ENCODE assay signal across 12 cellular contexts in genomic region chr7:122303971-122304603, GRCh38. TPM values are rescaled to one million over a fixed set of nuclear protein-coding genes. Genes with fewer than 3 reads are reported as not detected.
DNase-seq lines count a peak whose midpoint lies in the region; ATAC-seq, FAIRE-seq and TF ChIP-seq lines count a peak whose summit lies in the region.
"Had no signal": no experiment of that assay in that cellular context is flagged by ENCODE, and none has a peak within 500 bp of the region (broad histone marks: within the 10 kb centered on the region; RNA-seq: fewer than 3 reads in every experiment).

No MANE protein-coding gene starts in this region.

- H3K27ac ChIP-seq in astrocyte (ENCODE audit: low read depth, low read length) (no peak overlapping the region), lower lobe of right lung (no peak overlapping the region), upper lobe of left lung (no peak overlapping the region)
- H3K27ac ChIP-seq: testis had no signal

- no peaks in the 10 kb centered on the region for H3K36me3 ChIP-seq in astrocyte (ENCODE audit: insufficient read depth, low read length)
- no peaks in the 10 kb centered on the region for H3K36me3 ChIP-seq in lower lobe of right lung
- no peaks in the 10 kb centered on the region for H3K36me3 ChIP-seq in upper lobe of left lung

- no peak for ATAC-seq in activated naive CD8-positive, alpha-beta T cell treated with anti-CD3 and anti-CD28 coated beads, Interleukin-2, amount 10 ng/mL, durations not matched to agents 7 days and 5 days (ENCODE audit: low read depth)
- no peak for ATAC-seq in activated naive CD8-positive, alpha-beta T cell treated with anti-CD3 and anti-CD28 coated beads, Interleukin-2, amount 50 U/mL, for 24 hours
- ATAC-seq in lower lobe of right lung (peak in 1 of 2 donors; percentile 50), upper lobe of left lung (ENCODE audit: low FRiP score in 2 of 2) (peak; percentile 6 to 39), GM18867 (IDR thresholded peaks at IDR 0.05; ENCODE audit: unreplicated experiment) (no peak)

- no peak overlapping the region for H3K4me3 Mint-ChIP-seq in activated naive CD8-positive, alpha-beta T cell treated with anti-CD3 and anti-CD28 coated beads, Interleukin-2, amount 10 ng/mL, durations not matched to agents 7 days and 5 days
- no peak overlapping the region for H3K4me3 Mint-ChIP-seq in activated naive CD8-positive, alpha-beta T cell treated with anti-CD3 and anti-CD28 coated beads, Interleukin-2, amount 50 U/mL, for 24 hours
- H3K4me3 Mint-ChIP-seq in astrocyte (ENCODE audit: unreplicated experiment) = peak overlapping the region; percentile 27

- peaks cover 87% of the 10 kb centered on the region for H3K27me3 Mint-ChIP-seq in activated naive CD8-positive, alpha-beta T cell treated with anti-CD3 and anti-CD28 coated beads, Interleukin-2, amount 10 ng/mL, durations not matched to agents 7 days and 5 days
- peaks cover 86% of the 10 kb centered on the region for H3K27me3 Mint-ChIP-seq in activated naive CD8-positive, alpha-beta T cell treated with anti-CD3 and anti-CD28 coated beads, Interleukin-2, amount 50 U/mL, for 24 hours
- H3K27me3 Mint-ChIP-seq in astrocyte (ENCODE audit: low read depth, unreplicated experiment) = peaks cover 87% of the 10 kb centered on the region

- TF ChIP-seq EP300 in upper lobe of left lung (IDR thresholded peaks at IDR 0.05) = no peak

- H3K9ac ChIP-seq in astrocyte (ENCODE audit: low read length) = no peak overlapping the region

- peaks cover 97% of the 10 kb centered on the region for H3K27me3 ChIP-seq in astrocyte (ENCODE audit: insufficient read depth, low read length)
- peaks cover 100% of the 10 kb centered on the region for H3K27me3 ChIP-seq in lower lobe of right lung (ENCODE audit: low read depth)
- H3K27me3 ChIP-seq in upper lobe of left lung = peaks cover 5 to 75% (median 40%) of the 10 kb centered on the region in 4 donors

- H3K4me1 ChIP-seq in astrocyte (ENCODE audit: insufficient read depth, low read length) (peaks cover 2% of the 10 kb centered on the region), lower lobe of right lung (peaks cover 33% of the 10 kb centered on the region), upper lobe of left lung (peaks cover 34 to 56% (median 40%) of the 10 kb centered on the region in 4 donors)

- H3K4me3 ChIP-seq in astrocyte (ENCODE audit: insufficient read depth, low read depth, low read length) (peak overlapping the region; percentile 20), lower lobe of right lung (no peak overlapping the region), upper lobe of left lung (peak overlapping the region in 1 of 4 donors; percentile 26)

- no peak for TF ChIP-seq POLR2A in upper lobe of left lung (IDR thresholded peaks at IDR 0.05)

- TF ChIP-seq CTCF in astrocyte (IDR thresholded peaks at IDR 0.05; ENCODE audit: insufficient read depth, low read depth, low read length) (no peak), lower lobe of right lung (IDR thresholded peaks at IDR 0.05) (no peak), upper lobe of left lung (IDR thresholded peaks at IDR 0.05) (no peak), GM20000 (IDR thresholded peaks at IDR 0.05; ENCODE audit: extremely low read depth, missing control alignments) (no peak)

- H3K9me3 ChIP-seq in astrocyte (ENCODE audit: insufficient read depth, low read depth, low read length) (no peaks in the 10 kb centered on the region), lower lobe of right lung (no peaks in the 10 kb centered on the region), upper lobe of left lung (peaks cover 0 to 2% (median 0%) of the 10 kb centered on the region in 4 donors)
- H3K9me3 ChIP-seq: testis had no signal

- H3K36me3 Mint-ChIP-seq in activated naive CD8-positive, alpha-beta T cell treated with anti-CD3 and anti-CD28 coated beads, Interleukin-2, amount 10 ng/mL, durations not matched to agents 7 days and 5 days = peaks cover 2% of the 10 kb centered on the region
- peaks cover 6% of the 10 kb centered on the region for H3K36me3 Mint-ChIP-seq in activated naive CD8-positive, alpha-beta T cell treated with anti-CD3 and anti-CD28 coated beads, Interleukin-2, amount 50 U/mL, for 24 hours (ENCODE audit: low read depth)
- H3K36me3 Mint-ChIP-seq in astrocyte (ENCODE audit: low read depth, unreplicated experiment) = no peaks in the 10 kb centered on the region
- H3K36me3 Mint-ChIP-seq: CD4-positive, alpha-beta memory T cell had no signal

- H3K79me2 ChIP-seq in astrocyte (ENCODE audit: insufficient read depth, low read length) = no peaks in the 10 kb centered on the region

- H3K4me2 ChIP-seq in astrocyte (ENCODE audit: low read length) = peak overlapping the region; percentile 70

- peak overlapping the region; percentile 38 for H2AFZ ChIP-seq in astrocyte (ENCODE audit: low read depth, low read length)

- POLR2A ChIA-PET in activated naive CD8-positive, alpha-beta T cell treated with anti-CD3 and anti-CD28 coated beads, Interleukin-2, amount 10 ng/mL, durations not matched to agents 7 days and 5 days (lab: Charles Lee) = no interaction called here

- 8 to 12% methylated on average over 28 to 46 of the region's 46 CpGs for WGBS in upper lobe of left lung, 2 donors

- H3K27ac Mint-ChIP-seq in activated naive CD8-positive, alpha-beta T cell treated with anti-CD3 and anti-CD28 coated beads, Interleukin-2, amount 10 ng/mL, durations not matched to agents 7 days and 5 days = peak overlapping the region; percentile 28
- no peak overlapping the region for H3K27ac Mint-ChIP-seq in activated naive CD8-positive, alpha-beta T cell treated with anti-CD3 and anti-CD28 coated beads, Interleukin-2, amount 50 U/mL, for 24 hours
- H3K27ac Mint-ChIP-seq in astrocyte (ENCODE audit: unreplicated experiment) = no peak overlapping the region
- H3K27ac Mint-ChIP-seq: CD4-positive, alpha-beta memory T cell had no signal

- peaks cover 13% of the 10 kb centered on the region for H4K20me1 ChIP-seq in astrocyte (ENCODE audit: insufficient read depth, low read length)

- peaks cover 2% of the 10 kb centered on the region for H3K9me3 Mint-ChIP-seq in activated naive CD8-positive, alpha-beta T cell treated with anti-CD3 and anti-CD28 coated beads, Interleukin-2, amount 10 ng/mL, durations not matched to agents 7 days and 5 days
- H3K9me3 Mint-ChIP-seq in activated naive CD8-positive, alpha-beta T cell treated with anti-CD3 and anti-CD28 coated beads, Interleukin-2, amount 50 U/mL, for 24 hours = peaks cover 5% of the 10 kb centered on the region
- H3K9me3 Mint-ChIP-seq in astrocyte (ENCODE audit: unreplicated experiment) = peaks cover 3% of the 10 kb centered on the region

- H3K4me1 Mint-ChIP-seq in activated naive CD8-positive, alpha-beta T cell treated with anti-CD3 and anti-CD28 coated beads, Interleukin-2, amount 10 ng/mL, durations not matched to agents 7 days and 5 days = no peaks in the 10 kb centered on the region
- peaks cover 1% of the 10 kb centered on the region for H3K4me1 Mint-ChIP-seq in activated naive CD8-positive, alpha-beta T cell treated with anti-CD3 and anti-CD28 coated beads, Interleukin-2, amount 50 U/mL, for 24 hours
- peaks cover 1% of the 10 kb centered on the region for H3K4me1 Mint-ChIP-seq in astrocyte (ENCODE audit: low read depth, unreplicated experiment)
- H3K4me1 Mint-ChIP-seq: CD4-positive, alpha-beta memory T cell had no signal

- intact Hi-C loops in lower lobe of right lung (cut with DNase I) = no loop called here

- peak; percentile 32 for DNase-seq in activated naive CD8-positive, alpha-beta T cell treated with anti-CD3 and anti-CD28 coated beads, Interleukin-2, amount 10 ng/mL, durations not matched to agents 7 days and 5 days
- no peak for DNase-seq in activated naive CD8-positive, alpha-beta T cell treated with anti-CD3 and anti-CD28 coated beads, Interleukin-2, amount 50 U/mL, for 24 hours
- DNase-seq in astrocyte (ENCODE audit: low read depth) (no peak), lower lobe of right lung (peak; percentile 47), upper lobe of left lung (peak in 1 of 2 donors; percentile 77), GM20000 (ENCODE audit: low spot score) (no peak), NCI-H774 (lab: John Stamatoyannopoulos, UW) (no peak)
- DNase-seq: activated CD4-positive, CD25-positive, alpha-beta regulatory T cell treated with anti-CD3 and anti-CD28 coated beads, Interleukin-2, amount 50 U/mL, for 72 hours; amniotic stem cell; CD4-positive, alpha-beta memory T cell; testis had no signal

- FAIRE-seq in astrocyte (lab: Jason Lieb, UNC) = no peak

RNA-seq across cellular contexts. Expression of gene FEZF1, which starts 0.5 kb away (rescaled TPM):
- not detected for total RNA-seq in activated naive CD8-positive, alpha-beta T cell treated with anti-CD3 and anti-CD28 coated beads, Interleukin-2, amount 10 ng/mL, durations not matched to agents 7 days and 5 days
- total RNA-seq in astrocyte (0.29 and 0.61 TPM in 2 replicates), lower lobe of right lung (not detected), upper lobe of left lung (under 1 TPM in 1 of 6 donors, not detected in 5; 0.27 TPM)
- total RNA-seq: CD4-positive, alpha-beta memory T cell had no signal

Comparison
In these comparisons a context has a peak if more than half of its experiments do, and no peak if none do; other contexts are left out.
1. DNase-seq: peak in activated naive CD8-positive, alpha-beta T cell treated with anti-CD3 and anti-CD28 coated beads, Interleukin-2, amount 10 ng/mL, durations not matched to agents 7 days and 5 days (single experiment) and lower lobe of right lung (single experiment); none in activated naive CD8-positive, alpha-beta T cell treated with anti-CD3 and anti-CD28 coated beads, Interleukin-2, amount 50 U/mL, for 24 hours (single experiment), astrocyte (single experiment), GM20000 (single experiment) and NCI-H774 (single experiment).
2. ATAC-seq: peak in upper lobe of left lung (2 of 2); none in activated naive CD8-positive, alpha-beta T cell treated with anti-CD3 and anti-CD28 coated beads, Interleukin-2, amount 10 ng/mL, durations not matched to agents 7 days and 5 days (single experiment), activated naive CD8-positive, alpha-beta T cell treated with anti-CD3 and anti-CD28 coated beads, Interleukin-2, amount 50 U/mL, for 24 hours (single experiment) and GM18867 (single experiment).